ENCODE assay signal across 17 cellular contexts in genomic region chr17:66395961-66396360, GRCh38.
DNase-seq lines count a peak whose midpoint lies in the region; ATAC-seq and TF ChIP-seq lines count a peak whose summit lies in the region.
"Had no signal": no experiment of that assay in that cellular context is flagged by ENCODE, and none has a peak within 500 bp of the region (broad histone marks: within the 10 kb centered on the region; RNA-seq: fewer than 3 reads in every experiment).

No MANE protein-coding gene starts in this region.

- peaks cover 3% of the 10 kb centered on the region for H3K9me3 Mint-ChIP-seq in activated T-cell treated with anti-CD3 and anti-CD28 coated beads, Interleukin-2, amount 50 U/mL, for 24 hours
- H3K9me3 Mint-ChIP-seq in activated CD8-positive, alpha-beta T cell treated with anti-CD3 and anti-CD28 coated beads for 36 hours: peaks cover 3% of the 10 kb centered on the region
- peaks cover 0 to 4% (median 0%) of the 10 kb centered on the region in 9 donors for H3K9me3 Mint-ChIP-seq in naive thymus-derived CD8-positive, alpha-beta T cell
- H3K9me3 Mint-ChIP-seq: CD8-positive, alpha-beta memory T cell; HFFc6 had no signal

- H3K4me3 Mint-ChIP-seq in activated T-cell treated with anti-CD3 and anti-CD28 coated beads, Interleukin-2, amount 50 U/mL, for 24 hours: no peak overlapping the region
- no peak overlapping the region for H3K4me3 Mint-ChIP-seq in activated CD8-positive, alpha-beta T cell treated with anti-CD3 and anti-CD28 coated beads for 36 hours
- H3K4me3 Mint-ChIP-seq in naive thymus-derived CD8-positive, alpha-beta T cell: peak overlapping the region in 5 of 10 donors; percentile 18 to 62 (median 30)
- H3K4me3 Mint-ChIP-seq: CD8-positive, alpha-beta memory T cell; HFFc6 had no signal

- no peak for ATAC-seq in DND-41 (ENCODE audit: insufficient read depth, low read depth)
- no peak for ATAC-seq in activated CD8-positive, alpha-beta T cell treated with anti-CD3 and anti-CD28 coated beads for 36 hours
- ATAC-seq in naive thymus-derived CD8-positive, alpha-beta T cell: no peak
- no peak for ATAC-seq in gastrocnemius medialis

- TF ChIP-seq CTCF in DND-41 (IDR thresholded peaks at IDR 0.05; ENCODE audit: borderline replicate concordance, extremely low read depth, low read length, poor library complexity, severe bottlenecking): no peak
- no peak for TF ChIP-seq CTCF in activated CD8-positive, alpha-beta T cell treated with anti-CD3 and anti-CD28 coated beads for 36 hours (IDR thresholded peaks at IDR 0.05)
- no peak for TF ChIP-seq CTCF in gastrocnemius medialis (IDR thresholded peaks at IDR 0.05 in 4 of 5, conservative IDR thresholded peaks at IDR 0.05 in 1 of 5)
- no peak for TF ChIP-seq CTCF in ovary (IDR thresholded peaks at IDR 0.05)

- no peaks in the 10 kb centered on the region for H3K27me3 ChIP-seq in DND-41 (ENCODE audit: insufficient read depth, low read length, poor library complexity)
- no peaks in the 10 kb centered on the region for H3K27me3 ChIP-seq in gastrocnemius medialis
- no peaks in the 10 kb centered on the region for H3K27me3 ChIP-seq in ovary
- H3K27me3 ChIP-seq: BE2C had no signal

- H3K4me1 ChIP-seq in DND-41 (ENCODE audit: insufficient read depth, low read length) (peaks cover 84% of the 10 kb centered on the region), gastrocnemius medialis (peaks cover 0 to 3% of the 10 kb centered on the region in 2 donors), ovary (ENCODE audit: insufficient read depth) (peaks cover 4% of the 10 kb centered on the region)

- TF ChIP-seq POLR2A in gastrocnemius medialis (IDR thresholded peaks at IDR 0.05): no peak
- TF ChIP-seq POLR2A in ovary (IDR thresholded peaks at IDR 0.05): no peak

- intact Hi-C loops in activated CD8-positive, alpha-beta T cell treated with anti-CD3 and anti-CD28 coated beads for 36 hours (cut with micrococcal nuclease): loop anchor here (5.0 kb wide), 1 partner anchor 89 kb away; no protein-coding TSS in a partner anchor
- intact Hi-C loops in gastrocnemius medialis (cut with DNase I; ENCODE audit: low total_unique reads): no loop called here
- intact Hi-C loops in ovary (cut with DNase I): no loop called here

- in situ Hi-C loops in gastrocnemius medialis (cut with MboI; ENCODE audit: low sequenced_read_pairs in 4 of 4): no loop called here

- TF ChIP-seq EP300 in ovary (IDR thresholded peaks at IDR 0.05): no peak

- H3K27ac ChIP-seq in DND-41 (ENCODE audit: low read length): peak overlapping the region; percentile 58
- no peak overlapping the region for H3K27ac ChIP-seq in gastrocnemius medialis
- H3K27ac ChIP-seq in ovary: no peak overlapping the region

- POLR2A ChIA-PET in activated CD8-positive, alpha-beta T cell treated with anti-CD3 and anti-CD28 coated beads for 36 hours (lab: Charles Lee): no interaction called here
- POLR2A ChIA-PET in naive thymus-derived CD8-positive, alpha-beta T cell (lab: Charles Lee): interaction anchor here (0.7 to 0.9 kb wide), 2 partner anchors 12 to 167 kb away, joined by 4 read pairs; no protein-coding TSS in a partner anchor

- H3K27me3 Mint-ChIP-seq in activated T-cell treated with anti-CD3 and anti-CD28 coated beads, Interleukin-2, amount 50 U/mL, for 24 hours: no peaks in the 10 kb centered on the region
- no peaks in the 10 kb centered on the region for H3K27me3 Mint-ChIP-seq in activated CD8-positive, alpha-beta T cell treated with anti-CD3 and anti-CD28 coated beads for 36 hours
- no peaks in the 10 kb centered on the region for H3K27me3 Mint-ChIP-seq in naive thymus-derived CD8-positive, alpha-beta T cell
- H3K27me3 Mint-ChIP-seq: CD8-positive, alpha-beta memory T cell had no signal

- H3K9me3 ChIP-seq in DND-41 (ENCODE audit: insufficient read depth, low read length, severe bottlenecking) (no peaks in the 10 kb centered on the region), gastrocnemius medialis (no peaks in the 10 kb centered on the region), ovary (no peaks in the 10 kb centered on the region)
- H3K9me3 ChIP-seq: BE2C had no signal

- peaks cover 71% of the 10 kb centered on the region for H3K79me2 ChIP-seq in DND-41 (ENCODE audit: insufficient read depth, low read length)

- no peak for DNase-seq in activated T-cell treated with anti-CD3 and anti-CD28 coated beads, Interleukin-2, amount 50 U/mL, for 24 hours
- DNase-seq in activated T-cell treated with anti-CD3 and anti-CD28 coated beads for 4 hours (no peak), DND-41 (no peak), gastrocnemius medialis (no peak), ovary (no peak)
- no peak for DNase-seq in activated CD8-positive, alpha-beta T cell treated with anti-CD3 and anti-CD28 coated beads for 36 hours
- DNase-seq in naive thymus-derived CD8-positive, alpha-beta T cell: no peak
- DNase-seq: BE2C; CD8-positive, alpha-beta memory T cell; HFFc6; KG1; NCI-H1417 treated with DMSO at 0.1 percent for 48 hours; NCI-H187 treated with DMSO at 0.1 percent for 48 hours; NCI-H2227 treated with DMSO at 0.1 percent for 48 hours; NCI-H510A treated with DMSO at 0.1 percent for 48 hours; NCI-H774; SHP77 treated with DMSO at 0.1 percent for 48 hours had no signal

- H3K27ac Mint-ChIP-seq in activated T-cell treated with anti-CD3 and anti-CD28 coated beads, Interleukin-2, amount 50 U/mL, for 24 hours: peak overlapping the region; percentile 65
- H3K27ac Mint-ChIP-seq in activated CD8-positive, alpha-beta T cell treated with anti-CD3 and anti-CD28 coated beads for 36 hours: peak overlapping the region; percentile 83
- peak overlapping the region in 7 of 10 donors; percentile 3 to 87 (median 60) for H3K27ac Mint-ChIP-seq in naive thymus-derived CD8-positive, alpha-beta T cell
- H3K27ac Mint-ChIP-seq: HFFc6 had no signal

- 0 out of 2 replicates have a peak, but pooled peaks cover 5% of the 10 kb centered on the region for H4K20me1 ChIP-seq in DND-41 (ENCODE audit: insufficient read depth, low read length)

- peaks cover 62% of the 10 kb centered on the region for H3K36me3 Mint-ChIP-seq in activated T-cell treated with anti-CD3 and anti-CD28 coated beads, Interleukin-2, amount 50 U/mL, for 24 hours (ENCODE audit: low read depth)
- H3K36me3 Mint-ChIP-seq in activated CD8-positive, alpha-beta T cell treated with anti-CD3 and anti-CD28 coated beads for 36 hours (ENCODE audit: low read depth): peaks cover 43% of the 10 kb centered on the region
- H3K36me3 Mint-ChIP-seq in naive thymus-derived CD8-positive, alpha-beta T cell: peaks cover 0 to 9% (median 0%) of the 10 kb centered on the region in 3 donors

- H3K4me3 ChIP-seq in DND-41 (ENCODE audit: low read depth in 1 of 2, low read length in 2 of 2) (no peak overlapping the region), gastrocnemius medialis (no peak overlapping the region), ovary (no peak overlapping the region)

- no peak overlapping the region for H2AFZ ChIP-seq in DND-41 (ENCODE audit: low read depth, low read length)

- CTCF ChIA-PET in activated CD8-positive, alpha-beta T cell treated with anti-CD3 and anti-CD28 coated beads for 36 hours (lab: Charles Lee): no interaction called here

- H3K36me3 ChIP-seq in DND-41 (ENCODE audit: insufficient read depth, low read length) (peaks cover 7% of the 10 kb centered on the region; the same call in 1 of the 2 replicates), gastrocnemius medialis (no peaks in the 10 kb centered on the region), ovary (no peaks in the 10 kb centered on the region)
- H3K36me3 ChIP-seq: BE2C had no signal

- no peak overlapping the region for H3K9ac ChIP-seq in DND-41 (ENCODE audit: low read depth, low read length)

- H3K4me2 ChIP-seq in DND-41 (ENCODE audit: insufficient read depth, low read length): no peak overlapping the region

- H3K4me1 Mint-ChIP-seq in activated T-cell treated with anti-CD3 and anti-CD28 coated beads, Interleukin-2, amount 50 U/mL, for 24 hours (ENCODE audit: low read depth): peaks cover 88% of the 10 kb centered on the region
- H3K4me1 Mint-ChIP-seq in activated CD8-positive, alpha-beta T cell treated with anti-CD3 and anti-CD28 coated beads for 36 hours (ENCODE audit: low read depth): peaks cover 85% of the 10 kb centered on the region
- peaks cover 35 to 90% (median 87%) of the 10 kb centered on the region in 4 donors for H3K4me1 Mint-ChIP-seq in naive thymus-derived CD8-positive, alpha-beta T cell
